Comparison of ENCODE assay signal across 18 cellular contexts in the genomic region with DNA sequence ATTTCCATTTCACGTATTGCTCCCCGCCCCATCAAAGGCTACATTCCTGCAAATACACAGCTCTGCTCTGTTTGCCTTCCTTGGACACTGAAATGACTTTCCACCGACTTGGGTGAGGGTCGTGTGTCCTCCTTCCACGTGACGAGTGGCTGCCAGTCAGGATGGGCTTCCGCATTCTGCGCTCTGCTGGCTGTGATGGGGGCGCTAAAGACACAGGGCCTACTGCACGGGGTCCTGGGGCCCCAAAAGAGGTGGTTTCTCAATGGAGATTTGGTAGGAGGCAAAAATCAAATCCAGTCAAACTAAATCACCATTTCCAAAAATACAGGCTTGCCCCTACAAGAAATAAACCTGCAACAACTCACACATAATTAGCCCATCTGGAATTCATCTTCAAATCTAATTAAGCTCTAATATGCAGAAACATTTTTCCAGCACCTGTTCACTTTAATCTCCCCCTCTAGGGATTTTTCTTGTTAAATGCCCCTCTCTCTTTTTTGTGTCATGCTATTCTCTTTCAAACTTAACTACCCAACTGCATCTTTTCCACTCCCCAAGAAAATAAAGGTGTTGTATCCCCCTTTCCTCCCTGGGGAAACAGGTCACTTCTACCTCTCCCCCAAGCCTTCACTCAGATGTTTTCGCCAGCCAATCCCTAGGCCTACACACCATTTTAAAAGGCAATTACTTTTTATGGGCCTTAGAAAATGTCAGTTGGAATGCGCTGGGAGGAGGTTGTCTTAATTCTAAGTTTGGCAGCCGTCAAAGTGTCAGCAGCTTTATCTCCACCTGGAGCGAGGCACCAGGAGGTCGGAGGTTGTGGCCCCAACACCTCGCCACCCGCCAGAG. TPM values are rescaled to one million over a fixed set of nuclear protein-coding genes. Genes with fewer than 3 reads are reported as not detected.
DNase-seq lines count a peak whose midpoint lies in the region; ATAC-seq and TF ChIP-seq lines count a peak whose summit lies in the region.
"Had no signal": no experiment of that assay in that cellular context is flagged by ENCODE, and none has a peak within 500 bp of the region (broad histone marks: within the 10 kb centered on the region; RNA-seq: fewer than 3 reads in every experiment).

No MANE protein-coding gene starts in this region.

- H3K4me3 Mint-ChIP-seq in activated T-helper 17 cell treated with anti-CD3 and anti-CD28 coated beads, Interleukin-2, amount 50 U/mL, for 72 hours: no peak overlapping the region
- H3K4me3 Mint-ChIP-seq: CD4-positive, alpha-beta memory T cell had no signal

- in situ Hi-C loops in brain microvascular endothelial cell (cut with HindIII; ENCODE audit: low pct_ligation_motif_present, low sequenced_read_pairs): no loop called here

- H3K4me1 Mint-ChIP-seq in activated T-helper 17 cell treated with anti-CD3 and anti-CD28 coated beads, Interleukin-2, amount 50 U/mL, for 72 hours: peaks cover 7% of the 10 kb centered on the region

- H3K9me3 ChIP-seq in cardiac muscle cell (ENCODE audit: low read depth) (no peaks in the 10 kb centered on the region), right atrium auricular region (no peaks in the 10 kb centered on the region), thyroid gland (no peaks in the 10 kb centered on the region), upper lobe of right lung (no peaks in the 10 kb centered on the region), esophagus squamous epithelium (no peaks in the 10 kb centered on the region)
- H3K9me3 ChIP-seq: gastroesophageal sphincter, SJCRH30, suprapubic skin had no signal

- H3K36me3 Mint-ChIP-seq in activated T-helper 17 cell treated with anti-CD3 and anti-CD28 coated beads, Interleukin-2, amount 50 U/mL, for 72 hours (ENCODE audit: low read depth): peaks cover 90% of the 10 kb centered on the region

- no peak for TF ChIP-seq POLR2A in thyroid gland (IDR thresholded peaks at IDR 0.05)
- no peak for TF ChIP-seq POLR2A in esophagus squamous epithelium (IDR thresholded peaks at IDR 0.05)

- H3K27ac ChIP-seq in cardiac muscle cell (peak overlapping the region; percentile 90), right atrium auricular region (no peak overlapping the region), thyroid gland (peak overlapping the region in 2 of 3 donors; percentile 40 to 67), upper lobe of right lung (no peak overlapping the region), brain microvascular endothelial cell (no peak overlapping the region), esophagus squamous epithelium (no peak overlapping the region)
- H3K27ac ChIP-seq: gastroesophageal sphincter, PC-9, SJCRH30, suprapubic skin had no signal

- H3K27me3 Mint-ChIP-seq in activated T-helper 17 cell treated with anti-CD3 and anti-CD28 coated beads, Interleukin-2, amount 50 U/mL, for 72 hours: no peaks in the 10 kb centered on the region
- H3K27me3 Mint-ChIP-seq: CD4-positive, alpha-beta memory T cell had no signal

- WGBS in thyroid gland, 2 donors: 92 to 93% methylated on average over 17 of the region's 17 CpGs
- WGBS in esophagus squamous epithelium, 2 donors: 88 to 89% methylated on average over 13 of the region's 17 CpGs

- H3K4me3 ChIP-seq in cardiac muscle cell (no peak overlapping the region), right atrium auricular region (no peak overlapping the region), thyroid gland (replicated peaks in 1 of 3) (no peak overlapping the region), upper lobe of right lung (no peak overlapping the region), brain microvascular endothelial cell (ENCODE audit: low read depth, low read length) (no peak overlapping the region), esophagus squamous epithelium (no peak overlapping the region)
- H3K4me3 ChIP-seq: gastroesophageal sphincter, PC-9, SJCRH30, suprapubic skin had no signal

- H3K36me3 ChIP-seq in cardiac muscle cell (peaks cover 25% of the 10 kb centered on the region), right atrium auricular region (peaks cover 39% of the 10 kb centered on the region), thyroid gland (peaks cover 25 to 32% of the 10 kb centered on the region in 2 donors), upper lobe of right lung (peaks cover 72% of the 10 kb centered on the region), brain microvascular endothelial cell (replicated peaks) (peaks cover 47% of the 10 kb centered on the region), esophagus squamous epithelium (peaks cover 19 to 97% (median 23%) of the 10 kb centered on the region in 3 donors)

- no peak for TF ChIP-seq CTCF in cardiac muscle cell (IDR thresholded peaks at IDR 0.05; ENCODE audit: low read depth, low read length)
- no peak for TF ChIP-seq CTCF in right atrium auricular region (IDR thresholded peaks at IDR 0.05)
- TF ChIP-seq CTCF in thyroid gland (IDR thresholded peaks at IDR 0.05): no peak
- TF ChIP-seq CTCF in upper lobe of right lung (IDR thresholded peaks at IDR 0.05): no peak
- TF ChIP-seq CTCF in brain microvascular endothelial cell (IDR thresholded peaks at IDR 0.05; ENCODE audit: low read depth, low read length, missing control alignments): no peak
- no peak for TF ChIP-seq CTCF in esophagus squamous epithelium (IDR thresholded peaks at IDR 0.05)

- no peak for ATAC-seq in activated T-helper 17 cell treated with anti-CD3 and anti-CD28 coated beads, Interleukin-2, amount 50 U/mL, for 72 hours (replicated peaks)
- ATAC-seq in upper lobe of right lung: no peak
- ATAC-seq: gastroesophageal sphincter, left lobe of liver had no signal

- peak overlapping the region; percentile 60 for H3K27ac Mint-ChIP-seq in activated T-helper 17 cell treated with anti-CD3 and anti-CD28 coated beads, Interleukin-2, amount 50 U/mL, for 72 hours

- DNase-seq in cardiac muscle cell (ENCODE audit: low read depth in 1 of 2, low spot score in 1 of 2) (no peak), right atrium auricular region (ENCODE audit: low spot score) (no peak), NCI-H1694 treated with DMSO at 0.1 percent for 48 hours (lab: John Stamatoyannopoulos, UW) (peak; percentile 79), thyroid gland (no peak), upper lobe of right lung (no peak), brain microvascular endothelial cell (no peak), esophagus squamous epithelium (lab: John Stamatoyannopoulos, UW) (no peak)
- DNase-seq: activated CD4-positive, CD25-positive, alpha-beta regulatory T cell; CD4-positive, alpha-beta memory T cell; NCI-H1092; occipital lobe; PC-9; retina; SJCRH30 had no signal

- H3K4me1 ChIP-seq in cardiac muscle cell (ENCODE audit: low read depth) (peaks cover 21% of the 10 kb centered on the region), right atrium auricular region (peaks cover 0 to 35% of the 10 kb centered on the region in 2 donors), thyroid gland (peaks cover 29 to 38% of the 10 kb centered on the region in 2 donors), upper lobe of right lung (no peaks in the 10 kb centered on the region), esophagus squamous epithelium (peaks cover 12 to 22% (median 16%) of the 10 kb centered on the region in 3 donors)

- H3K9me3 Mint-ChIP-seq in activated T-helper 17 cell treated with anti-CD3 and anti-CD28 coated beads, Interleukin-2, amount 50 U/mL, for 72 hours: no peaks in the 10 kb centered on the region
- H3K9me3 Mint-ChIP-seq: CD4-positive, alpha-beta memory T cell had no signal

- intact Hi-C loops in thyroid gland (cut with DNase I) (no loop called here), upper lobe of right lung (cut with DNase I) (no loop called here), esophagus squamous epithelium (cut with DNase I) (no loop called here)

- H3K27me3 ChIP-seq in cardiac muscle cell (no peaks in the 10 kb centered on the region), right atrium auricular region (no peaks in the 10 kb centered on the region), thyroid gland (no peaks in the 10 kb centered on the region), upper lobe of right lung (no peaks in the 10 kb centered on the region), brain microvascular endothelial cell (replicated peaks) (no peaks in the 10 kb centered on the region), esophagus squamous epithelium (no peaks in the 10 kb centered on the region)
- H3K27me3 ChIP-seq: gastroesophageal sphincter, SJCRH30, suprapubic skin had no signal

RNA-seq across cellular contexts. Expression of a gene that starts 21.9 kb away (rescaled TPM):
- total RNA-seq in cardiac muscle cell (57.0 and 65.6 TPM in 2 replicates), right atrium auricular region (10 to 100 TPM; 12.8 to 13.7 TPM), thyroid gland (10 to 100 TPM; 24.1 to 35.2 (median 31.0) TPM), upper lobe of right lung (27.3 TPM), esophagus squamous epithelium (10 to 100 TPM; 17.3 to 32.2 (median 26.1) TPM)
- polyA plus RNA-seq in cardiac muscle cell: 51.2 and 56.9 TPM in 2 replicates
- 10 to 100 TPM; 26.9 to 38.6 TPM for total RNA-seq in activated T-helper 17 cell treated with anti-CD3 and anti-CD28 coated beads, Interleukin-2, amount 50 U/mL, for 72 hours

RNA-seq across cellular contexts. Expression of a gene that starts 45.8 kb away (rescaled TPM):
- total RNA-seq in cardiac muscle cell (9.0 and 11.3 TPM in 2 replicates), right atrium auricular region (under 1 TPM; 0.63 to 0.74 TPM), thyroid gland (10 to 100 TPM in 3 of 4 donors, 1 to 10 TPM in 1; 9.7 to 20.7 (median 17.0) TPM), upper lobe of right lung (3.6 TPM), esophagus squamous epithelium (1 to 10 TPM in 3 of 4 donors, not detected in 1; 1.1 to 2.3 (median 1.8) TPM)
- 1.5 and 2.4 TPM in 2 replicates for polyA plus RNA-seq in cardiac muscle cell
- total RNA-seq in activated T-helper 17 cell treated with anti-CD3 and anti-CD28 coated beads, Interleukin-2, amount 50 U/mL, for 72 hours: under 1 TPM; 0.43 to 0.93 TPM

Comparison
In these comparisons a context has a peak if more than half of its experiments do, and no peak if none do; other contexts are left out.
1. H3K27ac ChIP-seq: peak in cardiac muscle cell (single experiment) and thyroid gland (2 of 3); none in right atrium auricular region (0 of 2), upper lobe of right lung (single experiment), brain microvascular endothelial cell (single experiment) and esophagus squamous epithelium (0 of 4).